1 cellular context compared by ENCODE assay signal in genomic region chr3:123099331-123100191, GRCh38.
TF ChIP-seq lines count a peak whose summit lies in the region.

No MANE protein-coding gene starts in this region.

TF ChIP-seq in WTC11, 78 proteins besides CTCF, POLR2A, EP300 and RAD21 (continued from another document):
- TF ChIP-seq PRDM15 (CRISPR knock-in tag; IDR thresholded peaks at IDR 0.05) (no peak), ZNF138 (CRISPR knock-in tag; conservative IDR thresholded peaks at IDR 0.05) (no peak), FOXK1 (CRISPR knock-in tag; IDR thresholded peaks at IDR 0.05) (no peak), PREB (CRISPR knock-in tag; IDR thresholded peaks at IDR 0.05; ENCODE audit: borderline replicate concordance) (no peak), ETV6 (CRISPR knock-in tag; IDR thresholded peaks at IDR 0.05) (no peak), AR (CRISPR knock-in tag; IDR thresholded peaks at IDR 0.05) (no peak), EMX1 (CRISPR knock-in tag; IDR thresholded peaks at IDR 0.05) (no peak), NR3C1 (CRISPR knock-in tag; conservative IDR thresholded peaks at IDR 0.05; ENCODE audit: low read depth) (no peak), HMGA2 (CRISPR knock-in tag; IDR thresholded peaks at IDR 0.05) (no peak), NR2C2 (CRISPR knock-in tag; IDR thresholded peaks at IDR 0.05) (no peak), ZNF219 (CRISPR knock-in tag; IDR thresholded peaks at IDR 0.05; ENCODE audit: borderline replicate concordance) (no peak), CREM (CRISPR knock-in tag; IDR thresholded peaks at IDR 0.05) (no peak), ZNF671 (CRISPR knock-in tag; IDR thresholded peaks at IDR 0.05) (no peak)
